ENCODE assay signal across 8 cellular contexts in genomic region chr5:94693043-94693822, GRCh38.
DNase-seq lines count a peak whose midpoint lies in the region; ATAC-seq and TF ChIP-seq lines count a peak whose summit lies in the region.

No MANE protein-coding gene starts in this region.

- ATAC-seq in CD4-positive, CD25-positive, alpha-beta regulatory T cell (ENCODE audit: low read depth in 2 of 2), result no peak
- ATAC-seq in GM18907 (IDR thresholded peaks at IDR 0.05; ENCODE audit: unreplicated experiment) (peak; percentile 72), RWPE2 (ENCODE audit: low read depth) (peak; percentile 93), sciatic nerve (peak; percentile 65), HG03095 (IDR thresholded peaks at IDR 0.05; ENCODE audit: unreplicated experiment) (no peak)

- peaks cover 0 to 9% (median 5%) of the 10 kb centered on the region in 4 donors for H3K4me1 Mint-ChIP-seq in CD4-positive, CD25-positive, alpha-beta regulatory T cell

- no peaks in the 10 kb centered on the region for H3K9me3 ChIP-seq in CD4-positive, CD25-positive, alpha-beta regulatory T cell (ENCODE audit: control insufficient read depth in 2 of 2, low read length in 2 of 2)
- no peaks in the 10 kb centered on the region for H3K9me3 ChIP-seq in RWPE2 (ENCODE audit: severe bottlenecking)

- no peaks in the 10 kb centered on the region for H3K4me1 ChIP-seq in CD4-positive, CD25-positive, alpha-beta regulatory T cell (ENCODE audit: control insufficient read depth, insufficient read depth, low read length, poor library complexity, severe bottlenecking)
- peaks cover 25% of the 10 kb centered on the region for H3K4me1 ChIP-seq in RWPE2 (ENCODE audit: insufficient read depth, poor library complexity, severe bottlenecking)

- H3K4me3 ChIP-seq in CD4-positive, CD25-positive, alpha-beta regulatory T cell (ENCODE audit: low read depth, low read length), result no peak overlapping the region
- H3K4me3 ChIP-seq in RWPE2 (ENCODE audit: severe bottlenecking) (no peak overlapping the region), fibroblast of villous mesenchyme (ENCODE audit: low read depth, low read length) (no peak overlapping the region)

- H3K27me3 ChIP-seq in CD4-positive, CD25-positive, alpha-beta regulatory T cell (ENCODE audit: control insufficient read depth, insufficient read depth, low read length), result no peaks in the 10 kb centered on the region
- no peaks in the 10 kb centered on the region for H3K27me3 ChIP-seq in RWPE2 (ENCODE audit: insufficient read depth, poor library complexity, severe bottlenecking)

- intact Hi-C loops in sciatic nerve (cut with DNase I), result no loop called here

- peak overlapping the region in 1 of 3 donors; percentile 48 for H3K27ac Mint-ChIP-seq in CD4-positive, CD25-positive, alpha-beta regulatory T cell

- H3K4me3 Mint-ChIP-seq in CD4-positive, CD25-positive, alpha-beta regulatory T cell, result no peak overlapping the region

- no peak overlapping the region for H3K27ac ChIP-seq in CD4-positive, CD25-positive, alpha-beta regulatory T cell (ENCODE audit: insufficient read depth, low read length, poor library complexity, severe bottlenecking)
- peak overlapping the region; percentile 65 for H3K27ac ChIP-seq in RWPE2 (ENCODE audit: poor library complexity, severe bottlenecking)

- no peaks in the 10 kb centered on the region for H3K9me3 Mint-ChIP-seq in CD4-positive, CD25-positive, alpha-beta regulatory T cell

- DNase-seq in CD4-positive, CD25-positive, alpha-beta regulatory T cell, result peak in 2 of 3 donors; percentile 40 to 56
- DNase-seq in HT-29 (ENCODE audit: low spot score), result peak; percentile 51
- no peak for DNase-seq in RWPE2 (ENCODE audit: low spot score)
- DNase-seq in fibroblast of villous mesenchyme (ENCODE audit: low read depth), result peak; percentile 82
- no peak for DNase-seq in sciatic nerve (ENCODE audit: low spot score)
- no peak for DNase-seq in activated naive CD4-positive, alpha-beta T cell (lab: John Stamatoyannopoulos, UW)

- H3K27me3 Mint-ChIP-seq in CD4-positive, CD25-positive, alpha-beta regulatory T cell, result no peaks in the 10 kb centered on the region

- peaks cover 25% of the 10 kb centered on the region for H3K36me3 ChIP-seq in CD4-positive, CD25-positive, alpha-beta regulatory T cell (ENCODE audit: control insufficient read depth, insufficient read depth, low read length)
- H3K36me3 ChIP-seq in RWPE2 (ENCODE audit: low read depth), result peaks cover 69% of the 10 kb centered on the region

- TF ChIP-seq CTCF in RWPE2 (IDR thresholded peaks at IDR 0.05; ENCODE audit: poor library complexity, severe bottlenecking), result peak; percentile 65
- peak; percentile 53 for TF ChIP-seq CTCF in fibroblast of villous mesenchyme (IDR thresholded peaks at IDR 0.05; ENCODE audit: insufficient read depth, low read depth, low read length)

- peaks cover 39% of the 10 kb centered on the region for H3K36me3 Mint-ChIP-seq in CD4-positive, CD25-positive, alpha-beta regulatory T cell

Comparison
In these comparisons a context has a peak if more than half of its experiments do, and no peak if none do; other contexts are left out.
1. ATAC-seq: peak in GM18907 (single experiment), RWPE2 (single experiment) and sciatic nerve (single experiment); none in CD4-positive, CD25-positive, alpha-beta regulatory T cell (0 of 2) and HG03095 (single experiment).
2. DNase-seq: peak in CD4-positive, CD25-positive, alpha-beta regulatory T cell (2 of 3), HT-29 (single experiment) and fibroblast of villous mesenchyme (single experiment); none in RWPE2 (single experiment), sciatic nerve (single experiment) and activated naive CD4-positive, alpha-beta T cell (0 of 4).